ENCODE assay signal across 15 cellular contexts in the genomic region with DNA sequence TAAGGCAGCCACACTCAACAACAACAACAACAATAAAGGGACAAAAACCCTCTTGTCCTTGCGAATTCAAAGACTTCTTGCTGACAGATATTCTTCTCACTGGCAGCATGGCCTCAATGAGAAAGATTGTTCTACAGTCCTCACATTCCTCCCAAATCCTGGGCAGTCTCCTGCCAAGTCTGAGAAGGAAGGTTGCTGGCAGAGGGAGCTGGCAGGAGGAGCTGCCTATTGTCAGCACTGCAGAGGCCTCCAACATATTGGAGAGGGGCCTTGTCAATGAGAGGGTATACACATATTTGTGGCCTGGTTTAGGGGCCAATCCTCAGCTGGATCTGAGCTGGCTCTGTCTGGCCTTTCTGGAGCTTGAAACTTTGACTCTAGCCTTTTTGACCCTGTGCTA.
DNase-seq lines count a peak whose midpoint lies in the region; ATAC-seq and TF ChIP-seq lines count a peak whose summit lies in the region.
"Had no signal": no experiment of that assay in that cellular context is flagged by ENCODE, and none has a peak within 500 bp of the region (broad histone marks: within the 10 kb centered on the region; RNA-seq: fewer than 3 reads in every experiment).

No MANE protein-coding gene starts in this region.

- H3K14ac ChIP-seq in IMR-90 (replicated peaks; ENCODE audit: low read depth, low read length) = no peak overlapping the region

- H3K79me1 ChIP-seq in IMR-90 (ENCODE audit: low read depth in 1 of 2, low read length in 2 of 2) = no peaks in the 10 kb centered on the region

- POLR2A ChIA-PET in IMR-90 (lab: Charles Lee; ENCODE audit: unreplicated experiment) = no interaction called here

- no TSS peak for BruUV-seq in IMR-90 (replicated peaks; lab: Mats Ljungman, UMichigan)

- CTCF ChIA-PET in IMR-90 (lab: Yijun Ruan, JAX) = no interaction called here

- H3K56ac ChIP-seq in IMR-90 (ENCODE audit: extremely low read depth, insufficient read depth, low read length) = no peak overlapping the region

- TF ChIP-seq RAD21 in IMR-90 (IDR thresholded peaks at IDR 0.05; ENCODE audit: low read length) = no peak

- TF ChIP-seq CTCF in IMR-90 (conservative IDR thresholded peaks at IDR 0.05; ENCODE audit: low read depth, low read length) = no peak
- no peak for TF ChIP-seq CTCF in sigmoid colon (IDR thresholded peaks at IDR 0.05)

- no peak overlapping the region for H3K27ac ChIP-seq in IMR-90 (ENCODE audit: insufficient read depth, low read length)
- no peak overlapping the region for H3K27ac ChIP-seq in right cardiac atrium (ENCODE audit: low read length)
- peak overlapping the region; percentile 34 to 56 (median 38) for H3K27ac ChIP-seq in sigmoid colon
- H3K27ac ChIP-seq: BLaER1 treated with 17β-estradiol and CSF1 and Interleukin-3, amounts not matched to agents 10 nM and 100 nM; body of pancreas; psoas muscle had no signal

- H3K18ac ChIP-seq in IMR-90 (ENCODE audit: low read depth, low read length) = no peak overlapping the region

- dilution Hi-C loops in IMR-90 (cut with HindIII; ENCODE audit: low sequenced_read_pairs, unreplicated experiment) = no loop called here

- H3K36me3 ChIP-seq in IMR-90 (ENCODE audit: control insufficient read depth, insufficient read depth, low read length) = no peaks in the 10 kb centered on the region
- no peaks in the 10 kb centered on the region for H3K36me3 ChIP-seq in sigmoid colon
- H3K36me3 ChIP-seq: BLaER1 treated with 17β-estradiol and CSF1 and Interleukin-3, amounts not matched to agents 10 nM and 100 nM had no signal

- no peaks in the 10 kb centered on the region for H3K4me1 ChIP-seq in IMR-90 (ENCODE audit: control insufficient read depth, insufficient read depth, low read length)
- no peaks in the 10 kb centered on the region for H3K4me1 ChIP-seq in right cardiac atrium (ENCODE audit: control insufficient read depth, insufficient read depth, low read length)
- peaks cover 0 to 21% (median 19%) of the 10 kb centered on the region in 4 donors for H3K4me1 ChIP-seq in sigmoid colon
- H3K4me1 ChIP-seq: BLaER1 treated with 17β-estradiol and CSF1 and Interleukin-3, amounts not matched to agents 10 nM and 100 nM; body of pancreas; psoas muscle had no signal

- no peak overlapping the region for H4K8ac ChIP-seq in IMR-90 (ENCODE audit: low read depth in 2 of 2, low read length in 2 of 2)

- no peak overlapping the region for H3K4ac ChIP-seq in IMR-90 (ENCODE audit: low read depth, low read length)

- H4K20me1 ChIP-seq in IMR-90 (ENCODE audit: insufficient read depth, low read length) = no peaks in the 10 kb centered on the region
- H4K20me1 ChIP-seq: BLaER1 treated with 17β-estradiol and CSF1 and Interleukin-3, amounts not matched to agents 10 nM and 100 nM had no signal

- no peak overlapping the region for H3K9ac ChIP-seq in IMR-90 (ENCODE audit: low read depth, low read length)
- H3K9ac ChIP-seq: BLaER1 treated with 17β-estradiol and CSF1 and Interleukin-3, amounts not matched to agents 10 nM and 100 nM had no signal

- intact Hi-C loops in IMR-90 (cut with micrococcal nuclease) (no loop called here), right cardiac atrium (cut with DNase I) (no loop called here), sigmoid colon (cut with DNase I) (no loop called here)

- no peak overlapping the region for H2AK9ac ChIP-seq in IMR-90 (replicated peaks; ENCODE audit: low read depth, low read length, poor library complexity)

- no peak for DNase-seq in IMR-90
- peak; percentile 11 for DNase-seq in cerebellar cortex (ENCODE audit: low spot score)
- no peak for DNase-seq in right cardiac atrium
- no peak for DNase-seq in sigmoid colon
- DNase-seq in NCI-H2171 (lab: John Stamatoyannopoulos, UW) = no peak
- no peak for DNase-seq in NCI-H526 (lab: John Stamatoyannopoulos, UW)
- DNase-seq: activated CD4-positive, alpha-beta T cell treated with anti-CD3 and anti-CD28 coated beads for 1 hour; activated gamma-delta T cell treated with Interleukin-2 at 50 U/mL for 16 hours; body of pancreas; DMS53; kidney glomerular epithelial cell; psoas muscle; T-helper 9 cell had no signal

- no peak overlapping the region for H4K5ac ChIP-seq in IMR-90 (ENCODE audit: low read depth, low read length)

- no peak overlapping the region for H3K23ac ChIP-seq in IMR-90 (ENCODE audit: low read depth, low read length)

- in situ Hi-C loops in IMR-90 (cut with MboI; ENCODE audit: low sequenced_read_pairs) = no loop called here

- H2AFZ ChIP-seq in IMR-90 (replicated peaks; ENCODE audit: low read length, poor library complexity) = no peak overlapping the region

- H2BK15ac ChIP-seq in IMR-90 (ENCODE audit: low read depth, low read length) = no peak overlapping the region

- no peak overlapping the region for H3K4me2 ChIP-seq in IMR-90 (ENCODE audit: low read depth, low read length)
- H3K4me2 ChIP-seq: BLaER1 treated with 17β-estradiol and CSF1 and Interleukin-3, amounts not matched to agents 10 nM and 100 nM had no signal

- no peak for TF ChIP-seq EP300 in sigmoid colon (IDR thresholded peaks at IDR 0.05)

- peak; percentile 72 for ATAC-seq in IMR-90 (ENCODE audit: low read depth)
- peak; percentile 49 to 57 for ATAC-seq in right cardiac atrium
- ATAC-seq in GM19452 (IDR thresholded peaks at IDR 0.05; ENCODE audit: unreplicated experiment) = no peak
- ATAC-seq: body of pancreas, psoas muscle had no signal

- H3K9me1 ChIP-seq in IMR-90 (ENCODE audit: insufficient read depth, low read length) = no peaks in the 10 kb centered on the region; the same call in 1 of the 2 replicates

- H2BK20ac ChIP-seq in IMR-90 (ENCODE audit: low read depth, low read length) = no peak overlapping the region

- TF ChIP-seq POLR2A in IMR-90 (IDR thresholded peaks at IDR 0.05; ENCODE audit: low read depth, low read length) (no peak), sigmoid colon (IDR thresholded peaks at IDR 0.05) (no peak)

- H3K27me3 ChIP-seq in IMR-90 (ENCODE audit: control insufficient read depth, insufficient read depth, low read length) (peaks cover 19% of the 10 kb centered on the region), right cardiac atrium (ENCODE audit: control insufficient read depth, insufficient read depth) (no peaks in the 10 kb centered on the region), sigmoid colon (no peaks in the 10 kb centered on the region)
- H3K27me3 ChIP-seq: BLaER1 treated with 17β-estradiol and CSF1 and Interleukin-3, amounts not matched to agents 10 nM and 100 nM; body of pancreas had no signal

- no peak overlapping the region for H2BK5ac ChIP-seq in IMR-90 (ENCODE audit: low read depth, low read length, poor library complexity, severe bottlenecking)

- H3K9me3 ChIP-seq in IMR-90 (ENCODE audit: control insufficient read depth, insufficient read depth, low read length) (no peaks in the 10 kb centered on the region), right cardiac atrium (ENCODE audit: control insufficient read depth, low read length) (no peaks in the 10 kb centered on the region), sigmoid colon (no peaks in the 10 kb centered on the region)
- H3K9me3 ChIP-seq: body of pancreas, psoas muscle had no signal

- H4K91ac ChIP-seq in IMR-90 (ENCODE audit: insufficient read depth, low read depth, low read length) = no peak overlapping the region

- no CpG with 5 or more reads among the region's 1 CpG for WGBS in IMR-90 (ENCODE audit: extremely low coverage in 2 of 2, insufficient read length in 1 of 2), 2 experiments
- WGBS in right cardiac atrium = 44% methylated on average over 1 of the region's 1 CpG
- WGBS in sigmoid colon, 2 donors = 84 to 95% methylated on average over 1 of the region's 1 CpG

- H3K4me3 ChIP-seq in IMR-90 (ENCODE audit: insufficient read depth, low read depth, low read length) (no peak overlapping the region), right cardiac atrium (ENCODE audit: low read length) (no peak overlapping the region), sigmoid colon (no peak overlapping the region)
- H3K4me3 ChIP-seq: BLaER1 treated with 17β-estradiol and CSF1 and Interleukin-3, amounts not matched to agents 10 nM and 100 nM; body of pancreas; psoas muscle had no signal

- no peak overlapping the region for H2AK5ac ChIP-seq in IMR-90 (ENCODE audit: low read depth, low read length)

- H2BK120ac ChIP-seq in IMR-90 (ENCODE audit: low read depth, low read length) = no peak overlapping the region

TF ChIP-seq in IMR-90, 13 proteins besides CTCF, POLR2A, EP300 and RAD21:
- TF ChIP-seq MAZ (IDR thresholded peaks at IDR 0.05; ENCODE audit: borderline replicate concordance, low read depth, low read length) (no peak), RFX5 (IDR thresholded peaks at IDR 0.05; ENCODE audit: low read depth, low read length) (no peak), SMC3 (IDR thresholded peaks at IDR 0.05; ENCODE audit: low read depth, low read length) (no peak)
- TF ChIP-seq, protein P1, sequence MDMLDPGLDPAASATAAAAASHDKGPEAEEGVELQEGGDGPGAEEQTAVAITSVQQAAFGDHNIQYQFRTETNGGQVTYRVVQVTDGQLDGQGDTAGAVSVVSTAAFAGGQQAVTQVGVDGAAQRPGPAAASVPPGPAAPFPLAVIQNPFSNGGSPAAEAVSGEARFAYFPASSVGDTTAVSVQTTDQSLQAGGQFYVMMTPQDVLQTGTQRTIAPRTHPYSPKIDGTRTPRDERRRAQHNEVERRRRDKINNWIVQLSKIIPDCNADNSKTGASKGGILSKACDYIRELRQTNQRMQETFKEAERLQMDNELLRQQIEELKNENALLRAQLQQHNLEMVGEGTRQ (IDR thresholded peaks at IDR 0.05; ENCODE audit: low read depth, low read length) = no peak
- TF ChIP-seq, protein P2, sequence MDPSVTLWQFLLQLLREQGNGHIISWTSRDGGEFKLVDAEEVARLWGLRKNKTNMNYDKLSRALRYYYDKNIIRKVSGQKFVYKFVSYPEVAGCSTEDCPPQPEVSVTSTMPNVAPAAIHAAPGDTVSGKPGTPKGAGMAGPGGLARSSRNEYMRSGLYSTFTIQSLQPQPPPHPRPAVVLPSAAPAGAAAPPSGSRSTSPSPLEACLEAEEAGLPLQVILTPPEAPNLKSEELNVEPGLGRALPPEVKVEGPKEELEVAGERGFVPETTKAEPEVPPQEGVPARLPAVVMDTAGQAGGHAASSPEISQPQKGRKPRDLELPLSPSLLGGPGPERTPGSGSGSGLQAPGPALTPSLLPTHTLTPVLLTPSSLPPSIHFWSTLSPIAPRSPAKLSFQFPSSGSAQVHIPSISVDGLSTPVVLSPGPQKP (IDR thresholded peaks at IDR 0.05; ENCODE audit: borderline replicate concordance, low read depth, low read length) = no peak

Comparison
In these comparisons a context has a peak if more than half of its experiments do, and no peak if none do; other contexts are left out.
1. H3K27ac ChIP-seq: peak in sigmoid colon (4 of 4); none in IMR-90 (single experiment) and right cardiac atrium (single experiment).